28 cellular contexts compared by ENCODE assay signal in genomic region chr14:82889701-82890100, GRCh38.
"Had no signal": no experiment of that assay in that cellular context is flagged by ENCODE, and none has a peak within 500 bp of the region (broad histone marks: within the 10 kb centered on the region; RNA-seq: fewer than 3 reads in every experiment).

No MANE protein-coding gene starts in this region.

- H3K4me3 Mint-ChIP-seq: mesothelial cell of epicardium; naive B cell; nephron progenitor cell; neural progenitor cell; stimulated activated memory B cell treated with anti-CD40 and anti-IgM and Interleukin-4, amounts not matched to agents 10 μg/mL and 1 μg/mL and 100 μg/mL, for 72 hours; stimulated activated naive CD8-positive, alpha-beta T cell treated with anti-CD3 and anti-CD28 coated beads, Interleukin-15, amount 100 ng/mL, for 72 hours; type B pancreatic cell had no signal

- H3K4me1 ChIP-seq: left lung, neural progenitor cell, right atrium auricular region, right lobe of liver, tibial nerve, uterus had no signal

- H3K4me2 ChIP-seq: neural progenitor cell, smooth muscle cell had no signal

- DNase-seq: hippocampal formation; kidney; left colon; left lung; mesendoderm; naive B cell; nephron progenitor cell; occipital lobe; ovary; right lobe of liver; stimulated activated CD4-positive, alpha-beta T cell treated with anti-CD3 and anti-CD28 coated beads, Interleukin-1b, Interleukin-23, amount 100 ng/mL, for 48 hours; stimulated activated CD4-positive, alpha-beta T cell treated with anti-CD3 and anti-CD28 coated beads, Interleukin-2, amount 100 ng/mL, for 48 hours; stimulated activated CD4-positive, alpha-beta T cell treated with anti-CD3 and anti-CD28 coated beads, Interleukin-4, amount 100 ng/mL, for 4 hours; stimulated activated CD8-positive, alpha-beta memory T cell treated with anti-CD3 and anti-CD28 coated beads, Interleukin-4, amount 100 ng/mL, for 48 hours; stimulated activated naive CD4-positive, alpha-beta T cell treated with Interleukin-2 at 50 U/mL for 16 hours; stimulated activated naive CD8-positive, alpha-beta T cell treated with anti-CD3 and anti-CD28 coated beads, Interleukin-15, amount 100 ng/mL, for 72 hours; substantia nigra; uterus had no signal

- H3K9me3 ChIP-seq: neutrophil, ovary, right atrium auricular region, right lobe of liver, tibial nerve, uterus had no signal

- H3K27ac ChIP-seq: left lung, neural progenitor cell, neutrophil, ovary, right atrium auricular region, right lobe of liver, tibial nerve, uterus had no signal

- ATAC-seq: left colon; left lung; right lobe of liver; stimulated activated memory B cell treated with anti-CD40 and anti-IgM and Interleukin-4, amounts not matched to agents 10 μg/mL and 1 μg/mL and 100 μg/mL, for 72 hours; stimulated activated naive CD8-positive, alpha-beta T cell treated with anti-CD3 and anti-CD28 coated beads, Interleukin-15, amount 100 ng/mL, for 72 hours had no signal

- FAIRE-seq: kidney had no signal

- H3K36me3 ChIP-seq: left lung, neural progenitor cell, neutrophil, ovary, right atrium auricular region, right lobe of liver, tibial nerve, uterus had no signal

- H3K27me3 Mint-ChIP-seq: naive B cell; progenitor cell of endocrine pancreas; stimulated activated memory B cell treated with anti-CD40 and anti-IgM and Interleukin-4, amounts not matched to agents 10 μg/mL and 1 μg/mL and 100 μg/mL, for 72 hours; stimulated activated naive CD8-positive, alpha-beta T cell treated with anti-CD3 and anti-CD28 coated beads, Interleukin-15, amount 100 ng/mL, for 72 hours; type B pancreatic cell had no signal

- H3K9ac ChIP-seq: neural progenitor cell had no signal

- H3K4me1 Mint-ChIP-seq: mesothelial cell of epicardium; naive B cell; nephron progenitor cell; stimulated activated memory B cell treated with anti-CD40 and anti-IgM and Interleukin-4, amounts not matched to agents 10 μg/mL and 1 μg/mL and 100 μg/mL, for 72 hours; stimulated activated naive CD8-positive, alpha-beta T cell treated with anti-CD3 and anti-CD28 coated beads, Interleukin-15, amount 100 ng/mL, for 72 hours had no signal

- H3K27ac Mint-ChIP-seq: mesothelial cell of epicardium; naive B cell; neural progenitor cell; progenitor cell of endocrine pancreas; stimulated activated memory B cell treated with anti-CD40 and anti-IgM and Interleukin-4, amounts not matched to agents 10 μg/mL and 1 μg/mL and 100 μg/mL, for 72 hours; stimulated activated naive CD8-positive, alpha-beta T cell treated with anti-CD3 and anti-CD28 coated beads, Interleukin-15, amount 100 ng/mL, for 72 hours; type B pancreatic cell had no signal

- H3K9me3 Mint-ChIP-seq: mesothelial cell of epicardium, nephron progenitor cell, type B pancreatic cell had no signal

- H3K27me3 ChIP-seq: left lung, neural progenitor cell, neutrophil, ovary, right atrium auricular region, right lobe of liver, tibial nerve, uterus had no signal

- H2AFZ ChIP-seq: neural progenitor cell had no signal

- H3K4me3 ChIP-seq: left lung, lung, neural progenitor cell, ovary, right atrium auricular region, right lobe of liver, smooth muscle cell, tibial nerve, uterus had no signal

- H3K36me3 Mint-ChIP-seq: mesothelial cell of epicardium; naive B cell; neural progenitor cell; stimulated activated memory B cell treated with anti-CD40 and anti-IgM and Interleukin-4, amounts not matched to agents 10 μg/mL and 1 μg/mL and 100 μg/mL, for 72 hours; type B pancreatic cell had no signal
